In genomic region chr5:148949871-148950863, GRCh38 we compare ENCODE assay signal across 11 cellular contexts.
DNase-seq lines count a peak whose midpoint lies in the region; FAIRE-seq and TF ChIP-seq lines count a peak whose summit lies in the region.
"Had no signal": no experiment of that assay in that cellular context is flagged by ENCODE, and none has a peak within 500 bp of the region (broad histone marks: within the 10 kb centered on the region; RNA-seq: fewer than 3 reads in every experiment).

No MANE protein-coding gene starts in this region.

- H3K27me3 ChIP-seq in thyroid gland (no peaks in the 10 kb centered on the region), colonic mucosa (no peaks in the 10 kb centered on the region), small intestine (ENCODE audit: control insufficient read depth in 2 of 2, insufficient read depth in 2 of 2, low read length in 2 of 2) (no peaks in the 10 kb centered on the region)

- peak; percentile 89 for DNase-seq in NCI-H69 (lab: John Stamatoyannopoulos, UW)
- DNase-seq in cerebellum (ENCODE audit: low spot score) = peak; percentile 75
- peak; percentile 66 for DNase-seq in kidney tubule cell (ENCODE audit: low spot score)
- peak; percentile 24 to 84 for DNase-seq in thyroid gland
- DNase-seq in colonic mucosa = no peak
- no peak for DNase-seq in small intestine
- no peak for DNase-seq in NCI-H446 treated with DMSO at 0.1 percent for 48 hours (lab: John Stamatoyannopoulos, UW)
- DNase-seq: COR-L47, NCI-H2029 treated with DMSO at 0.1 percent for 48 hours, T-helper 9 cell had no signal

- H3K9ac ChIP-seq in colonic mucosa (ENCODE audit: low read depth in 2 of 2, low read length in 2 of 2) = no peak overlapping the region

- H3K4me1 ChIP-seq in thyroid gland (no peaks in the 10 kb centered on the region), colonic mucosa (no peaks in the 10 kb centered on the region), small intestine (ENCODE audit: control insufficient read depth in 2 of 2, insufficient read depth in 1 of 2, low read depth in 1 of 2, low read length in 1 of 2) (no peaks in the 10 kb centered on the region)
- H3K4me1 ChIP-seq: HAP-1 had no signal

- no peak for TF ChIP-seq POLR2A in thyroid gland (IDR thresholded peaks at IDR 0.05)

- TF ChIP-seq CTCF in thyroid gland (IDR thresholded peaks at IDR 0.05) (no peak), colonic mucosa (IDR thresholded peaks at IDR 0.05) (no peak)

- intact Hi-C loops in thyroid gland (cut with DNase I) (no loop called here), colonic mucosa (cut with DNase I) (no loop called here)

- no peak overlapping the region for H3K4me3 ChIP-seq in thyroid gland (replicated peaks in 1 of 3)
- H3K4me3 ChIP-seq in colonic mucosa = no peak overlapping the region
- no peak overlapping the region for H3K4me3 ChIP-seq in small intestine (ENCODE audit: low read depth in 1 of 2, low read length in 2 of 2)
- H3K4me3 ChIP-seq: HAP-1 had no signal

- 53 to 70% methylated on average over 6 of the region's 6 CpGs for WGBS in thyroid gland, 2 donors
- 56 to 75% (median 63%) methylated on average over 6 of the region's 6 CpGs for WGBS in small intestine, 3 donors

- H3K9me3 ChIP-seq in thyroid gland (no peaks in the 10 kb centered on the region), colonic mucosa (no peaks in the 10 kb centered on the region), small intestine (ENCODE audit: control insufficient read depth, low read depth) (no peaks in the 10 kb centered on the region)
- H3K9me3 ChIP-seq: HAP-1 had no signal

- no peak overlapping the region for H3K27ac ChIP-seq in thyroid gland
- H3K27ac ChIP-seq in colonic mucosa = no peak overlapping the region
- no peak overlapping the region for H3K27ac ChIP-seq in small intestine (ENCODE audit: low read depth in 1 of 2, low read length in 1 of 2)

- FAIRE-seq in small intestine (lab: Jason Lieb, UNC) = no peak

- no peaks in the 10 kb centered on the region for H3K36me3 ChIP-seq in thyroid gland
- no peaks in the 10 kb centered on the region for H3K36me3 ChIP-seq in colonic mucosa
- no peaks in the 10 kb centered on the region for H3K36me3 ChIP-seq in small intestine (ENCODE audit: control insufficient read depth in 2 of 2, insufficient read depth in 2 of 2, low read length in 2 of 2)
- H3K36me3 ChIP-seq: HAP-1 had no signal

Comparison
In these comparisons a context has a peak if more than half of its experiments do, and no peak if none do; other contexts are left out.
1. DNase-seq: peak in NCI-H69 (single experiment), cerebellum (single experiment), kidney tubule cell (single experiment) and thyroid gland (2 of 2); none in colonic mucosa (single experiment), small intestine (single experiment) and NCI-H446 treated with DMSO at 0.1 percent for 48 hours (single experiment).